Comparison of ENCODE assay signal across 24 cellular contexts in genomic region chr14:70005281-70005805, GRCh38.
DNase-seq lines count a peak whose midpoint lies in the region; ATAC-seq and TF ChIP-seq lines count a peak whose summit lies in the region.
"Had no signal": no experiment of that assay in that cellular context is flagged by ENCODE, and none has a peak within 500 bp of the region (broad histone marks: within the 10 kb centered on the region; RNA-seq: fewer than 3 reads in every experiment).

No MANE protein-coding gene starts in this region.

- 57% methylated on average over 5 of the region's 5 CpGs for WGBS in smooth muscle cell (ENCODE audit: low lambda C conversion rate)
- 25 to 26% methylated on average over 5 of the region's 5 CpGs for WGBS in GM23248 (ENCODE audit: low coverage in 1 of 2, low lambda C conversion rate in 2 of 2, missing lambda C conversion rate in 2 of 2), 2 experiments

- peak; percentile 98 for ATAC-seq in left colon
- ATAC-seq: gastrocnemius medialis had no signal

- H2AFZ ChIP-seq in smooth muscle cell (ENCODE audit: low read depth), result no peak overlapping the region
- H2AFZ ChIP-seq in GM23248, result no peak overlapping the region

- H3K4me1 ChIP-seq in smooth muscle cell (ENCODE audit: low read depth) (peaks cover 30% of the 10 kb centered on the region), GM23248 (ENCODE audit: insufficient read depth) (0 out of 2 replicates have a peak, but pooled peaks cover under 1% of the 10 kb centered on the region)
- H3K4me1 ChIP-seq: ascending aorta, gastrocnemius medialis, tibial nerve had no signal

- H3K27me3 Mint-ChIP-seq in Calu3 (ENCODE audit: unreplicated experiment), result no peaks in the 10 kb centered on the region
- peaks cover 3% of the 10 kb centered on the region for H3K27me3 Mint-ChIP-seq in nephron progenitor cell (ENCODE audit: low read depth, poor library complexity)

- intact Hi-C loops in Calu3 (cut with micrococcal nuclease; ENCODE audit: unreplicated experiment) (no loop called here), left colon (cut with DNase I, micrococcal nuclease) (no loop called here)

- no TSS peak for BruUV-seq in Calu3 (replicated peaks; lab: Mats Ljungman, UMichigan)

- peaks cover 8% of the 10 kb centered on the region for H3F3A ChIP-seq in smooth muscle cell (ENCODE audit: low read depth)
- H3F3A ChIP-seq in GM23248 (ENCODE audit: insufficient read depth), result no peaks in the 10 kb centered on the region

- no peaks in the 10 kb centered on the region for H3K9me3 Mint-ChIP-seq in Calu3 (ENCODE audit: low read depth, unreplicated experiment)
- H3K9me3 Mint-ChIP-seq in nephron progenitor cell, result no peaks in the 10 kb centered on the region
- H3K9me3 Mint-ChIP-seq: activated naive CD8-positive, alpha-beta T cell treated with anti-CD3 and anti-CD28 coated beads, Interleukin-2, amount 10 ng/mL, durations not matched to agents 7 days and 5 days had no signal

- H3K27ac Mint-ChIP-seq in Calu3 (ENCODE audit: unreplicated experiment), result no peak overlapping the region
- no peak overlapping the region for H3K27ac Mint-ChIP-seq in nephron progenitor cell
- H3K27ac Mint-ChIP-seq: activated naive CD8-positive, alpha-beta T cell treated with anti-CD3 and anti-CD28 coated beads, Interleukin-2, amount 10 ng/mL, durations not matched to agents 7 days and 5 days; HFFc6 had no signal

- no peaks in the 10 kb centered on the region for H3K79me2 ChIP-seq in smooth muscle cell (ENCODE audit: low read depth)
- no peaks in the 10 kb centered on the region for H3K79me2 ChIP-seq in GM23248 (ENCODE audit: insufficient read depth)

- H3K36me3 ChIP-seq in smooth muscle cell (ENCODE audit: low read depth) (no peaks in the 10 kb centered on the region), GM23248 (ENCODE audit: low read depth) (no peaks in the 10 kb centered on the region)
- H3K36me3 ChIP-seq: ascending aorta, gastrocnemius medialis, tibial nerve had no signal

- H3K36me3 Mint-ChIP-seq in Calu3 (ENCODE audit: insufficient read depth, unreplicated experiment) (no peaks in the 10 kb centered on the region), nephron progenitor cell (ENCODE audit: low read depth) (peaks cover 35% of the 10 kb centered on the region)
- H3K36me3 Mint-ChIP-seq: activated naive CD8-positive, alpha-beta T cell treated with anti-CD3 and anti-CD28 coated beads, Interleukin-2, amount 10 ng/mL, durations not matched to agents 7 days and 5 days had no signal

- H3K27ac ChIP-seq in smooth muscle cell (ENCODE audit: low read depth) (peak overlapping the region; percentile 68), GM23248 (no peak overlapping the region)
- H3K27ac ChIP-seq: ascending aorta, C4-2B, gastrocnemius medialis, HL-60, skin epidermis, tibial nerve had no signal

- no peaks in the 10 kb centered on the region for H3K9me2 ChIP-seq in GM23248 (ENCODE audit: insufficient read depth)

- CTCF ChIA-PET in Calu3 (lab: Charles Lee), result no interaction called here

- DNase-seq in Calu3, result peak; percentile 38
- peak; percentile 82 for DNase-seq in NCI-H82 (lab: John Stamatoyannopoulos, UW)
- peak in 1 of 2 donors; percentile 41 for DNase-seq in left colon
- DNase-seq in smooth muscle cell (lab: John Stamatoyannopoulos, UW; ENCODE audit: unreplicated experiment), result no peak
- no peak for DNase-seq in GM23248
- no peak for DNase-seq in nephron progenitor cell
- no peak for DNase-seq in NCI-H2029 (lab: John Stamatoyannopoulos, UW)
- no peak for DNase-seq in stimulated activated CD4-positive, alpha-beta T cell treated with anti-CD3 and anti-CD28 coated beads, Interleukin-12 subunit alpha, Interleukin-12 subunit beta, amount 100 ng/mL, for 4 hours
- DNase-seq: activated naive CD8-positive, alpha-beta T cell treated with anti-CD3 and anti-CD28 coated beads, Interleukin-2, amount 10 ng/mL, durations not matched to agents 7 days and 5 days; activated T-cell treated with anti-CD3 and anti-CD28 coated beads for 4 hours; central memory CD4-positive, alpha-beta T cell; dermis blood vessel endothelial cell; gastrocnemius medialis; GOT3; HFFc6; mesenchymal stem cell; NCI-H1048; NCI-H187; stimulated activated CD4-positive, alpha-beta T cell treated with anti-CD3 and anti-CD28 coated beads, Interleukin-2, amount 100 ng/mL, for 24 hours had no signal

- in situ Hi-C loops in GM23248 (cut with MboI), result no loop called here

- H3K9ac ChIP-seq in smooth muscle cell (ENCODE audit: low read depth) (no peak overlapping the region), GM23248 (no peak overlapping the region)

- H3K27me3 ChIP-seq in smooth muscle cell (ENCODE audit: low read depth), result no peaks in the 10 kb centered on the region
- H3K27me3 ChIP-seq in GM23248 (replicated peaks; ENCODE audit: insufficient read depth), result 0 out of 2 replicates have a peak, but pooled peaks cover 4% of the 10 kb centered on the region
- H3K27me3 ChIP-seq: ascending aorta, gastrocnemius medialis, tibial nerve had no signal

- H3K4me1 Mint-ChIP-seq in Calu3 (ENCODE audit: low read depth, unreplicated experiment) (peaks cover 18% of the 10 kb centered on the region), nephron progenitor cell (peaks cover 94% of the 10 kb centered on the region)
- H3K4me1 Mint-ChIP-seq: activated naive CD8-positive, alpha-beta T cell treated with anti-CD3 and anti-CD28 coated beads, Interleukin-2, amount 10 ng/mL, durations not matched to agents 7 days and 5 days had no signal

- H3K4me2 ChIP-seq in smooth muscle cell, result no peak overlapping the region
- no peak overlapping the region for H3K4me2 ChIP-seq in GM23248 (ENCODE audit: unreplicated experiment)

- H3K4me3 Mint-ChIP-seq in Calu3 (ENCODE audit: low read depth, unreplicated experiment) (no peak overlapping the region), nephron progenitor cell (no peak overlapping the region)
- H3K4me3 Mint-ChIP-seq: activated naive CD8-positive, alpha-beta T cell treated with anti-CD3 and anti-CD28 coated beads, Interleukin-2, amount 10 ng/mL, durations not matched to agents 7 days and 5 days; HFFc6 had no signal

- no peaks in the 10 kb centered on the region for H3K9me3 ChIP-seq in smooth muscle cell (replicated peaks; ENCODE audit: low read depth)
- H3K9me3 ChIP-seq in GM23248 (ENCODE audit: low read depth), result no peaks in the 10 kb centered on the region
- H3K9me3 ChIP-seq: ascending aorta, gastrocnemius medialis, tibial nerve had no signal

- TF ChIP-seq CTCF in Calu3 (IDR thresholded peaks at IDR 0.05; ENCODE audit: unreplicated experiment) (no peak), smooth muscle cell (IDR thresholded peaks at IDR 0.05; ENCODE audit: borderline replicate concordance, insufficient read depth, poor library complexity, severe bottlenecking) (no peak), nephron progenitor cell (IDR thresholded peaks at IDR 0.05) (no peak)

- H3K4me3 ChIP-seq in smooth muscle cell (no peak overlapping the region), GM23248 (no peak overlapping the region)
- H3K4me3 ChIP-seq: ascending aorta, gastrocnemius medialis, skin epidermis, tibial nerve had no signal

- H4K20me1 ChIP-seq in smooth muscle cell (ENCODE audit: low read depth) (no peaks in the 10 kb centered on the region), GM23248 (ENCODE audit: insufficient read depth) (no peaks in the 10 kb centered on the region)

Comparison
In these comparisons a context has a peak if more than half of its experiments do, and no peak if none do; other contexts are left out.
1. DNase-seq: peak in Calu3 (single experiment) and NCI-H82 (single experiment); none in smooth muscle cell (single experiment), GM23248 (single experiment), nephron progenitor cell (single experiment), NCI-H2029 (single experiment) and stimulated activated CD4-positive, alpha-beta T cell treated with anti-CD3 and anti-CD28 coated beads, Interleukin-12 subunit alpha, Interleukin-12 subunit beta, amount 100 ng/mL, for 4 hours (single experiment).